ENCODE assay signal across 1 cellular context in genomic region chr14:53529519-53529918, GRCh38.
TF ChIP-seq lines count a peak whose summit lies in the region.

No MANE protein-coding gene starts in this region.

TF ChIP-seq in HepG2, 621 proteins besides CTCF, POLR2A, EP300 and RAD21 (continued from another document):
- TF ChIP-seq ZNF276 (CRISPR knock-in tag; IDR thresholded peaks at IDR 0.05; ENCODE audit: low read depth): no peak
- no peak for TF ChIP-seq ZNF713 (CRISPR knock-in tag; IDR thresholded peaks at IDR 0.05)
- TF ChIP-seq NFIC (IDR thresholded peaks at IDR 0.05; ENCODE audit: low read length): no peak
- TF ChIP-seq TAF15 (IDR thresholded peaks at IDR 0.05; ENCODE audit: low read depth, low read length, poor library complexity, severe bottlenecking): no peak
- TF ChIP-seq MZF1 (CRISPR knock-in tag; IDR thresholded peaks at IDR 0.05; ENCODE audit: borderline replicate concordance): no peak
